Comparison of ENCODE assay signal across 8 cellular contexts in the genomic region with DNA sequence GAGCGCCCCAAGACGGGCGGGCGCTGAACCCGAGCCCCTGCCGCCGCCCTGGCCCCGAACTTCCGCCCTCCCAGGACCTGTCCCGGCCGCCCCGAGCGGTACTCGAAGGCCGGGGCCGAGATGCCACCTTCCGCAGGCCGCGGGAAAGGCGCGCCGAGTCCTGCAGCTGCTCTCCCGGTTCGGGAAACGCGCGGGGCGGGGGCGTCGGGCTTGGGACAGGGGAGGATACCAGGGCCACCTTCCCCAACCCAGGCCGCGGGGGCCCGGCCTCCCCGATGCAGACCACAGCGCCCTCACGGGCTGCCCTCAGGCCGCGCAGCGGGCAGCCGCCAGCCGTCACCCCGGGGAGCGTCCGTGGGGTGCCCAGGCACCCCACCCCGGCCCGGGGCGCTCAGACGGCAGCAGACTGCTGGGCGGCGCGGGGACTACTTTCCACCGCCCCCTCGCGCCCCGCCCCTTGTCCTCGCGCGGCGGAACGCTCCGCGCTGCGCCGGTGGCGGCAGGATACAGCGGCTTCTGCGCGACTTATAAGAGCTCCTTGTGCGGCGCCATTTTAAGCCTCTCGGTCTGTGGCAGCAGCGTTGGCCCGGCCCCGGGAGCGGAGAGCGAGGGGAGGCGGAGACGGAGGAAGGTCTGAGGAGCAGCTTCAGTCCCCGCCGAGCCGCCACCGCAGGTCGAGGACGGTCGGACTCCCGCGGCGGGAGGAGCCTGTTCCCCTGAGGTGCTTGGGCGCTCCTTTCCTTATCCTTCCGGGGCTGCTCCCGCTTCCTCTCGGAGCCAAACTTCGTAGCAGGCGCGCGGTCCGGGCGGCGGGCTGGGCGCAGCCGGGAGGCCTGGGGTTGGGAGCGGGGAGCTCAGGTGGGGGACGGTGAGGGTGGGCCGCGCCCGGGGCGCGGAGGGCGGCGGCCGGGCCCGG. TPM values are rescaled to one million over a fixed set of nuclear protein-coding genes. Genes with fewer than 3 reads are reported as not detected.
DNase-seq lines count a peak whose midpoint lies in the region; ATAC-seq, FAIRE-seq and TF ChIP-seq lines count a peak whose summit lies in the region.

Gene CTNNB1 (plus strand): TSS at position 556 of the 916 bp plus-strand sequence. CDS start 24,564 bp downstream, outside the sequence.

- H3K27ac ChIP-seq in 22Rv1 (peak within 1 kb of the TSS; percentile 81), VCaP (peak within 1 kb of the TSS; percentile 93), breast epithelium (peak within 1 kb of the TSS; percentile 99 to 100), iPS-20b (ENCODE audit: low read length) (peak within 1 kb of the TSS; percentile 86), small intestine (ENCODE audit: low read depth in 1 of 2, low read length in 1 of 2) (peak within 1 kb of the TSS; percentile 97 to 100)

- DNase-seq in NCI-H2171 (lab: John Stamatoyannopoulos, UW) (peak; percentile 77), breast epithelium (ENCODE audit: low spot score in 2 of 2) (peak; percentile 90 to 91), small intestine (peak; percentile 89)

- H3K4me3 ChIP-seq in breast epithelium (peak within 1 kb of the TSS; percentile 92 to 96 (median 96)), iPS-20b (ENCODE audit: low read length) (peak within 1 kb of the TSS; percentile 97), small intestine (ENCODE audit: low read depth in 1 of 2, low read length in 2 of 2) (peak within 1 kb of the TSS; percentile 82 to 87)

- H3K4me1 ChIP-seq in breast epithelium: peaks cover 0 to 12% of the 10 kb centered on the region in 2 donors
- peaks cover 24% of the 10 kb centered on the region; the same call in 1 of the 2 replicates for H3K4me1 ChIP-seq in iPS-20b (ENCODE audit: insufficient read depth, low read length)
- peaks cover 0 to 2% of the 10 kb centered on the region in 2 donors for H3K4me1 ChIP-seq in small intestine (ENCODE audit: control insufficient read depth in 2 of 2, insufficient read depth in 1 of 2, low read depth in 1 of 2, low read length in 1 of 2)

- peak; percentile 98 for TF ChIP-seq POLR2A in breast epithelium (IDR thresholded peaks at IDR 0.05)

- FAIRE-seq in small intestine (lab: Jason Lieb, UNC): no peak

- TF ChIP-seq CTCF in 22Rv1 (IDR thresholded peaks at IDR 0.05) (no peak), VCaP (conservative IDR thresholded peaks at IDR 0.05) (peak; percentile 27; the same call in 1 of the 2 replicates), breast epithelium (IDR thresholded peaks at IDR 0.05) (peak in 1 of 3 donors; percentile 28)

- H3K36me3 ChIP-seq in breast epithelium: no peaks in the 10 kb centered on the region
- no peaks in the 10 kb centered on the region for H3K36me3 ChIP-seq in iPS-20b (ENCODE audit: insufficient read depth, low read depth, low read length)
- no peaks in the 10 kb centered on the region for H3K36me3 ChIP-seq in small intestine (ENCODE audit: control insufficient read depth in 2 of 2, insufficient read depth in 2 of 2, low read length in 2 of 2)

- intact Hi-C loops in breast epithelium (cut with DNase I; ENCODE audit: low total_unique reads): loop anchor here (5.0 kb wide), 1 partner anchor 1348 kb away; no protein-coding TSS in a partner anchor

- peak within 1 kb of the TSS; percentile 95 for H3K9ac ChIP-seq in iPS-20b (ENCODE audit: low read depth, low read length)

- H3K27me3 ChIP-seq in breast epithelium: no peaks in the 10 kb centered on the region
- H3K27me3 ChIP-seq in iPS-20b (ENCODE audit: insufficient read depth, low read length): peaks cover 8% of the 10 kb centered on the region; the same call in 1 of the 2 replicates
- no peaks in the 10 kb centered on the region for H3K27me3 ChIP-seq in small intestine (ENCODE audit: control insufficient read depth in 2 of 2, insufficient read depth in 2 of 2, low read length in 2 of 2)

- H3K9me3 ChIP-seq in breast epithelium (no peaks in the 10 kb centered on the region), iPS-20b (ENCODE audit: insufficient read depth, low read depth, low read length) (no peaks in the 10 kb centered on the region), small intestine (ENCODE audit: control insufficient read depth, low read depth) (no peaks in the 10 kb centered on the region)

- WGBS in small intestine, 3 donors: 0 to 1% (median 1%) methylated on average over 68 to 112 of the region's 112 CpGs

- peak; percentile 44 for ATAC-seq in GM18508 (IDR thresholded peaks at IDR 0.05; ENCODE audit: insufficient read depth, unreplicated experiment)
- peak; percentile 65 for ATAC-seq in HG03039 (IDR thresholded peaks at IDR 0.05; ENCODE audit: unreplicated experiment)

RNA-seq across cellular contexts. Expression of gene CTNNB1, which starts in this region (rescaled TPM):
- total RNA-seq in breast epithelium: 100 to 1,000 TPM; 419 to 687 (median 617) TPM
- polyA plus RNA-seq in small intestine: 100 to 1,000 TPM; 226 to 418 (median 366) TPM

Comparison
In these comparisons a context has a peak if more than half of its experiments do, and no peak if none do; other contexts are left out.
1. Peak in every context shown above with its lines: DNase-seq, ATAC-seq, H3K4me3 ChIP-seq and H3K27ac ChIP-seq.